8 cellular contexts compared by ENCODE assay signal in the genomic region with DNA sequence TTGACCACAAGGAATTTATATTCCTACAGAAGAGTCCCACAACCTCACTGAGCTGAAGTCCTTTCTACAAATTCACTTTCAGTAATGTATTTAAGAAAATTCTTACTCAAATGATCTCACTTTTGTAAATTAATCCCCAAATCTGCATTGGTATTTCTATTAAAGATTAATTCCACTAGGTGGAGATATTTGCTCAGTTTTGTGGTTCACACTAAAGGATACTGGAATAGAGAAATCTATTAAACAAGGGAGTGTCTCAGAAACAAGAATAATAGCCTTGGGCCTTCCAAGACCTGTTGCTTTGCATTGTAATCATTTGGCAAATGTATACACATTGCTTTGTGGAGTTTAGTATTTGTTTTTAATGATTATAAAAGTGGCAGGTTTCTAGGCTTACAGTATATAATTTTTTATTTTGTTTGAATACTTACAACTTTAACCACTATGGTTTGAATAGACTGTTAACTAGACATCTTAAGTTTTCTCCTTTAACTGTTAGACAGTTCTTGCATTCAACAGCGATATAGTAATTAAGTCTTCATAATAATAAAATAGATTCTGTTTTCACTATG. TPM values are rescaled to one million over a fixed set of nuclear protein-coding genes. Genes with fewer than 3 reads are reported as not detected.
DNase-seq lines count a peak whose midpoint lies in the region; ATAC-seq and TF ChIP-seq lines count a peak whose summit lies in the region.
"Had no signal": no experiment of that assay in that cellular context is flagged by ENCODE, and none has a peak within 500 bp of the region (broad histone marks: within the 10 kb centered on the region; RNA-seq: fewer than 3 reads in every experiment).

No MANE protein-coding gene starts in this region.

- H3K9me3 ChIP-seq in T-helper 17 cell (ENCODE audit: control insufficient read depth, low read length, poor library complexity, severe bottlenecking), result no peaks in the 10 kb centered on the region
- H3K9me3 ChIP-seq: SJCRH30 had no signal

- in situ Hi-C loops in GM13977 (cut with MboI; ENCODE audit: low pct_unique_long_range_greater_than_20kb, low sequenced_read_pairs, unreplicated experiment), result loop anchor here (10.0 to 25.0 kb wide), 3 partner anchors 623 to 1001 kb away; no protein-coding TSS in a partner anchor

- H3K4me3 Mint-ChIP-seq in naive B cell (no peak overlapping the region), T-helper 17 cell (no peak overlapping the region)

- peaks cover 0 to 4% (median 4%) of the 10 kb centered on the region in 3 donors for H3K4me1 Mint-ChIP-seq in naive B cell
- peaks cover 6% of the 10 kb centered on the region for H3K4me1 Mint-ChIP-seq in T-helper 17 cell

- H3K4me3 ChIP-seq in cardiac fibroblast (replicated peaks in 1 of 2; ENCODE audit: low read depth in 2 of 2, low read length in 2 of 2), result no peak overlapping the region
- H3K4me3 ChIP-seq: SJCRH30 had no signal

- H3K27me3 Mint-ChIP-seq in naive B cell, result peaks cover 35 to 42% (median 37%) of the 10 kb centered on the region in 3 donors
- H3K27me3 Mint-ChIP-seq in T-helper 17 cell, result peaks cover 53% of the 10 kb centered on the region

- DNase-seq in GM03348 (ENCODE audit: low spot score) (peak; percentile 43), NCI-H1105 (lab: John Stamatoyannopoulos, UW) (peak; percentile 0), cardiac fibroblast (ENCODE audit: low read depth in 2 of 2) (peak; percentile 34 to 45), naive B cell (peak; percentile 28), T-helper 17 cell (no peak), GM13977 (ENCODE audit: low spot score) (no peak)

- ATAC-seq in naive B cell (ENCODE audit: low read depth in 2 of 2) (no peak), T-helper 17 cell (no peak), GM19397 (IDR thresholded peaks at IDR 0.05; ENCODE audit: unreplicated experiment) (no peak)

- no peaks in the 10 kb centered on the region for H3K9me3 Mint-ChIP-seq in naive B cell

- H3K27ac Mint-ChIP-seq in naive B cell, result no peak overlapping the region
- H3K27ac Mint-ChIP-seq in T-helper 17 cell, result no peak overlapping the region

- H3K36me3 Mint-ChIP-seq in naive B cell, result no peaks in the 10 kb centered on the region
- H3K36me3 Mint-ChIP-seq in T-helper 17 cell (ENCODE audit: low read depth), result peaks cover 7% of the 10 kb centered on the region

- no peak for TF ChIP-seq CTCF in cardiac fibroblast (IDR thresholded peaks at IDR 0.05; ENCODE audit: low read depth, low read length)
- TF ChIP-seq CTCF in GM13977 (IDR thresholded peaks at IDR 0.05; ENCODE audit: extremely low read depth, insufficient read depth, missing control alignments), result no peak

RNA-seq across cellular contexts. Expression of a gene that starts 25.9 kb away (rescaled TPM):
- not detected for polyA plus RNA-seq in naive B cell (ENCODE audit: low read depth in 6 of 6)
- not detected for total RNA-seq in T-helper 17 cell
- total RNA-seq: SJCRH30 had no signal

Comparison
In these comparisons a context has a peak if more than half of its experiments do, and no peak if none do; other contexts are left out.
1. DNase-seq: peak in GM03348 (single experiment), NCI-H1105 (single experiment), cardiac fibroblast (2 of 2) and naive B cell (single experiment); none in T-helper 17 cell (0 of 3) and GM13977 (single experiment).